In the genomic region with DNA sequence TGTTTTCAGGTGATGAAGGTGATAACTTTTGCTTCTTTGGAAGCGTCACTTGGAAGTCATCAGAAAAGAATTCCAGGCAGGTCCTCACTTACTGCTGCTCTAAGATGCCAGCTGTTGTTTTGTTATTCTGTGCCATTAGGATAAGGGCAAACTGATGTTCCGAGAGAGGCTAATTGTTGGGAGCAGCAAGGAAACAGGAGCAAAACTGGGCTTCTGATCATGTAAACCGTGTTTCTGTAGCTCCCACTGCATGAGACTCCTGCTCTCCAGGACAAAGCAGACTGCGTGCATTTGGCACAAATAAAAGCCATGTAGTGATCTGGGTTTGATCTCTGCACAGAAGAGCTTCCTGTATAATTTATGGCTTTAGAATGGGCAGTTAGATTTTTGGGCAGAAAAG, we compare ENCODE assay signal across 27 cellular contexts.
"Had no signal": no experiment of that assay in that cellular context is flagged by ENCODE, and none has a peak within 500 bp of the region (broad histone marks: within the 10 kb centered on the region; RNA-seq: fewer than 3 reads in every experiment).

No MANE protein-coding gene starts in this region.

- H2AFZ ChIP-seq: parathyroid adenoma had no signal

- H3K4me3 Mint-ChIP-seq: mesothelial cell of epicardium; naive B cell; natural killer cell treated with Interleukin-12 subunit alpha and Interleukin-12 subunit beta and Interleukin-15 and Interleukin-18, amount 100 ng/mL, for 72 hours; neural crest cell; stimulated activated memory B cell treated with anti-CD40 and anti-IgM and Interleukin-4, amounts not matched to agents 10 μg/mL and 1 μg/mL and 100 μg/mL, for 72 hours had no signal

- H3K27ac Mint-ChIP-seq: mesothelial cell of epicardium; naive B cell; natural killer cell treated with Interleukin-12 subunit alpha and Interleukin-12 subunit beta and Interleukin-15 and Interleukin-18, amount 100 ng/mL, for 72 hours; progenitor cell of endocrine pancreas; stimulated activated memory B cell treated with anti-CD40 and anti-IgM and Interleukin-4, amounts not matched to agents 10 μg/mL and 1 μg/mL and 100 μg/mL, for 72 hours had no signal

- H3K36me3 ChIP-seq: esophagus squamous epithelium, heart right ventricle, left lung, spleen, tibial artery, upper lobe of left lung had no signal

- H3K4me1 Mint-ChIP-seq: naive B cell; stimulated activated memory B cell treated with anti-CD40 and anti-IgM and Interleukin-4, amounts not matched to agents 10 μg/mL and 1 μg/mL and 100 μg/mL, for 72 hours had no signal

- DNase-seq: dermis blood vessel endothelial cell; effector memory CD4-positive, alpha-beta T cell; esophagus squamous epithelium; foreskin melanocyte; glutamatergic neuron; heart right ventricle; hippocampal formation; left cardiac atrium; left lung; mesenchymal stem cell; mucosa of descending colon; naive B cell; spleen; stimulated activated CD4-positive, alpha-beta T cell treated with anti-CD3 and anti-CD28 coated beads, Interleukin-4, amount 100 ng/mL, for 4 hours; stimulated activated naive CD8-positive, alpha-beta T cell treated with anti-CD3 and anti-CD28 coated beads, Interleukin-15, Interleukin-2, amounts not matched to agents 100 U/mL and 50 U/mL, for 24 hours; substantia nigra; testis; tibial artery; upper lobe of left lung had no signal

- H3K36me3 Mint-ChIP-seq: mesothelial cell of epicardium; natural killer cell treated with Interleukin-12 subunit alpha and Interleukin-12 subunit beta and Interleukin-15 and Interleukin-18, amount 100 ng/mL, for 72 hours; stimulated activated memory B cell treated with anti-CD40 and anti-IgM and Interleukin-4, amounts not matched to agents 10 μg/mL and 1 μg/mL and 100 μg/mL, for 72 hours had no signal

- H3K4me1 ChIP-seq: esophagus squamous epithelium, heart right ventricle, left lung, parathyroid adenoma, spleen, testis, tibial artery, upper lobe of left lung had no signal

- H3K79me2 ChIP-seq: parathyroid adenoma had no signal

- H3K9ac ChIP-seq: parathyroid adenoma had no signal

- H3K9me3 ChIP-seq: mucosa of descending colon, testis had no signal

- H3K27ac ChIP-seq: coronary artery, esophagus squamous epithelium, heart right ventricle, left lung, parathyroid adenoma, skin epidermis, spleen, testis, tibial artery, upper lobe of left lung had no signal

- H3K4me3 ChIP-seq: coronary artery, esophagus squamous epithelium, heart right ventricle, left lung, mucosa of descending colon, skin epidermis, spleen, testis, tibial artery, upper lobe of left lung had no signal

- H3K27me3 ChIP-seq: esophagus squamous epithelium, left lung, spleen, testis, tibial artery, upper lobe of left lung had no signal

- H3K9me3 Mint-ChIP-seq: natural killer cell treated with Interleukin-12 subunit alpha and Interleukin-12 subunit beta and Interleukin-15 and Interleukin-18, amount 100 ng/mL, for 72 hours had no signal

- H3K27me3 Mint-ChIP-seq: natural killer cell treated with Interleukin-12 subunit alpha and Interleukin-12 subunit beta and Interleukin-15 and Interleukin-18, amount 100 ng/mL, for 72 hours; progenitor cell of endocrine pancreas had no signal
